In the genomic region with DNA sequence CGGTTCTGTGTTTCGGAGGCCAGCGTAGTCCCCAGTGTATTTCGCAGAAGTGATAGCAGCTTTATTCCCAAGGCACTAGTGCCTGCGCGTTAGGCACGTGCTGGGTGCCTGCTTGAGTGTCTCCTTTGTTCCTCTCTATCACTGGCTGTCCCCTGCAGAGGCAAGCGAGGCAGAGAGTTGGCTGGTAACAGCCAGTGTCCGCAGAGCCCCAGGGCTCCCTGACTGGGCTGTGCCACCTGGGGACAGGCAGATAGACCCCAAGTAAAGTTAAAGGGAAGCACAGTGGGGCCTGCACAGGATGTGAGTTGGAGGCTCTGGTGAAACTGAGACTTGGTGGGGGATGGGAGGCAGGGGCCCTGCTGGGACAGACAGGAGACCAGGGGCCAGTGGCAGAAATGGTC, we compare ENCODE assay signal across 16 cellular contexts. TPM values are rescaled to one million over a fixed set of nuclear protein-coding genes. Genes with fewer than 3 reads are reported as not detected.
DNase-seq lines count a peak whose midpoint lies in the region; ATAC-seq and TF ChIP-seq lines count a peak whose summit lies in the region.
"Had no signal": no experiment of that assay in that cellular context is flagged by ENCODE, and none has a peak within 500 bp of the region (broad histone marks: within the 10 kb centered on the region; RNA-seq: fewer than 3 reads in every experiment).

No MANE protein-coding gene starts in this region.

- peak overlapping the region; percentile 47 for H3K4me3 Mint-ChIP-seq in activated T-helper 17 cell treated with anti-CD3 and anti-CD28 coated beads, Interleukin-2, amount 50 U/mL, for 72 hours
- H3K4me3 Mint-ChIP-seq: activated B cell treated with CpG ODN at 0.5 μM for 24 hours; stimulated activated memory B cell treated with anti-CD40 and anti-IgM and Interleukin-4, amounts not matched to agents 10 μg/mL and 1 μg/mL and 100 μg/mL, for 72 hours had no signal

- H3K79me1 ChIP-seq in mesenchymal stem cell (replicated peaks; ENCODE audit: low read length, poor library complexity, severe bottlenecking) = peaks cover 7% of the 10 kb centered on the region

- DNase-seq in Right ventricle myocardium superior = no peak
- DNase-seq in right atrium auricular region (ENCODE audit: low spot score) = no peak
- DNase-seq in mesenchymal stem cell = no peak
- DNase-seq in A172 (ENCODE audit: low spot score) = no peak
- no peak for DNase-seq in islet precursor cell
- DNase-seq in activated CD8-positive, alpha-beta memory T cell treated with anti-CD3 and anti-CD28 coated beads, Interleukin-2, amount 50 U/mL, for 48 hours = no peak
- DNase-seq: activated B cell treated with CpG ODN at 0.5 μM for 24 hours; activated CD8-positive, alpha-beta memory T cell treated with anti-CD3 and anti-CD28 coated beads, Interleukin-2, amount 50 U/mL, for 4 hours; adrenal gland; heart left ventricle; MV-4-11; NCI-H2029; NCI-H748 treated with DMSO at 0.1 percent for 48 hours had no signal

- H2BK15ac ChIP-seq in mesenchymal stem cell (ENCODE audit: low read depth, poor library complexity, severe bottlenecking) = no peak overlapping the region

- H3K27me3 Mint-ChIP-seq in activated T-helper 17 cell treated with anti-CD3 and anti-CD28 coated beads, Interleukin-2, amount 50 U/mL, for 72 hours = no peaks in the 10 kb centered on the region
- H3K27me3 Mint-ChIP-seq: activated B cell treated with CpG ODN at 0.5 μM for 24 hours had no signal

- 92% methylated on average over 9 of the region's 9 CpGs for WGBS in mesenchymal stem cell

- H3K23ac ChIP-seq in mesenchymal stem cell (ENCODE audit: low read length in 2 of 2) = no peak overlapping the region

- H3K9me3 ChIP-seq in right atrium auricular region (no peaks in the 10 kb centered on the region), mesenchymal stem cell (ENCODE audit: control insufficient read depth, low read length) (no peaks in the 10 kb centered on the region)
- H3K9me3 ChIP-seq: adrenal gland had no signal

- H2BK120ac ChIP-seq in mesenchymal stem cell (ENCODE audit: low read depth, low read length) = no peak overlapping the region

- no peaks in the 10 kb centered on the region for H3K9me3 Mint-ChIP-seq in activated T-helper 17 cell treated with anti-CD3 and anti-CD28 coated beads, Interleukin-2, amount 50 U/mL, for 72 hours

- no peak overlapping the region for H4K91ac ChIP-seq in mesenchymal stem cell (ENCODE audit: low read length)

- H2AK5ac ChIP-seq in mesenchymal stem cell (ENCODE audit: low read length, severe bottlenecking) = no peak overlapping the region

- no peaks in the 10 kb centered on the region for H3K36me3 ChIP-seq in right atrium auricular region
- H3K36me3 ChIP-seq in mesenchymal stem cell (ENCODE audit: control insufficient read depth in 1 of 2, insufficient read depth in 2 of 2, low read depth in 1 of 2, low read length in 2 of 2) = no peaks in the 10 kb centered on the region
- H3K36me3 ChIP-seq: adrenal gland, heart left ventricle had no signal

- H3K4me3 ChIP-seq in right atrium auricular region (no peak overlapping the region), mesenchymal stem cell (ENCODE audit: insufficient read depth in 1 of 2, low read depth in 1 of 2, low read length in 2 of 2) (no peak overlapping the region)
- H3K4me3 ChIP-seq: adrenal gland, heart left ventricle had no signal

- no peaks in the 10 kb centered on the region for H3K4me1 ChIP-seq in right atrium auricular region
- H3K4me1 ChIP-seq in mesenchymal stem cell (ENCODE audit: control insufficient read depth, insufficient read depth, low read depth, low read length) = peaks cover 6% of the 10 kb centered on the region
- H3K4me1 ChIP-seq: adrenal gland, heart left ventricle had no signal

- no peak overlapping the region for H3K27ac Mint-ChIP-seq in activated T-helper 17 cell treated with anti-CD3 and anti-CD28 coated beads, Interleukin-2, amount 50 U/mL, for 72 hours
- H3K27ac Mint-ChIP-seq: activated B cell treated with CpG ODN at 0.5 μM for 24 hours; stimulated activated memory B cell treated with anti-CD40 and anti-IgM and Interleukin-4, amounts not matched to agents 10 μg/mL and 1 μg/mL and 100 μg/mL, for 72 hours had no signal

- no peaks in the 10 kb centered on the region for H3K27me3 ChIP-seq in right atrium auricular region
- H3K27me3 ChIP-seq in mesenchymal stem cell (ENCODE audit: control insufficient read depth in 1 of 2, insufficient read depth in 1 of 2, low read length in 2 of 2) = peaks cover 0 to 10% of the 10 kb centered on the region in 2 experiments
- H3K27me3 ChIP-seq: adrenal gland, heart left ventricle had no signal

- H3K4me2 ChIP-seq in mesenchymal stem cell (ENCODE audit: low read length, poor library complexity, severe bottlenecking) = no peak overlapping the region

- no peak overlapping the region for H2BK5ac ChIP-seq in mesenchymal stem cell (ENCODE audit: low read depth, low read length, poor library complexity, severe bottlenecking)

- TF ChIP-seq CTCF in right atrium auricular region (IDR thresholded peaks at IDR 0.05) = no peak

- H3K4ac ChIP-seq in mesenchymal stem cell (ENCODE audit: low read depth in 1 of 2, low read length in 2 of 2) = no peak overlapping the region

- H3K18ac ChIP-seq in mesenchymal stem cell (ENCODE audit: low read depth in 1 of 2, low read length in 2 of 2) = peak overlapping the region in 1 of 2 experiments; percentile 22

- intact Hi-C loops in Right ventricle myocardium superior (cut with DNase I) = no loop called here

- H2AFZ ChIP-seq in mesenchymal stem cell (ENCODE audit: low read depth, low read length) = no peak overlapping the region

- peak overlapping the region in 1 of 2 experiments; percentile 18 for H2BK12ac ChIP-seq in mesenchymal stem cell (ENCODE audit: low read length in 2 of 2)

- no peak overlapping the region for H3K9ac ChIP-seq in mesenchymal stem cell (ENCODE audit: low read length)

- no peak overlapping the region for H3K14ac ChIP-seq in mesenchymal stem cell (ENCODE audit: low read length in 2 of 2)

- peaks cover 18% of the 10 kb centered on the region for H3K4me1 Mint-ChIP-seq in activated T-helper 17 cell treated with anti-CD3 and anti-CD28 coated beads, Interleukin-2, amount 50 U/mL, for 72 hours
- H3K4me1 Mint-ChIP-seq: activated B cell treated with CpG ODN at 0.5 μM for 24 hours; stimulated activated memory B cell treated with anti-CD40 and anti-IgM and Interleukin-4, amounts not matched to agents 10 μg/mL and 1 μg/mL and 100 μg/mL, for 72 hours had no signal

- no peak overlapping the region for H3K27ac ChIP-seq in right atrium auricular region
- H3K27ac ChIP-seq in mesenchymal stem cell (ENCODE audit: low read length, poor library complexity, severe bottlenecking) = no peak overlapping the region
- H3K27ac ChIP-seq: adrenal gland, heart left ventricle had no signal

- peak overlapping the region; percentile 51 for H4K8ac ChIP-seq in mesenchymal stem cell (ENCODE audit: low read length)

- no peaks in the 10 kb centered on the region for H3K36me3 Mint-ChIP-seq in activated T-helper 17 cell treated with anti-CD3 and anti-CD28 coated beads, Interleukin-2, amount 50 U/mL, for 72 hours (ENCODE audit: low read depth)
- H3K36me3 Mint-ChIP-seq: stimulated activated memory B cell treated with anti-CD40 and anti-IgM and Interleukin-4, amounts not matched to agents 10 μg/mL and 1 μg/mL and 100 μg/mL, for 72 hours had no signal

- peak; percentile 37 for ATAC-seq in Right ventricle myocardium superior (ENCODE audit: poor library complexity)
- ATAC-seq in activated T-helper 17 cell treated with anti-CD3 and anti-CD28 coated beads, Interleukin-2, amount 50 U/mL, for 72 hours (replicated peaks) = no peak
- no peak for ATAC-seq in GM21423 (IDR thresholded peaks at IDR 0.05; ENCODE audit: unreplicated experiment)
- ATAC-seq: stimulated activated memory B cell treated with anti-CD40 and anti-IgM and Interleukin-4, amounts not matched to agents 10 μg/mL and 1 μg/mL and 100 μg/mL, for 72 hours had no signal

RNA-seq across cellular contexts. Expression of a gene that starts 50.7 kb away (rescaled TPM):
- total RNA-seq in Right ventricle myocardium superior (1.9 TPM), right atrium auricular region (under 1 TPM; 0.47 to 0.48 TPM)
- total RNA-seq in activated T-helper 17 cell treated with anti-CD3 and anti-CD28 coated beads, Interleukin-2, amount 50 U/mL, for 72 hours = 1 to 10 TPM; 2.3 to 3.8 TPM
- polyA plus RNA-seq in mesenchymal stem cell (2013, experiment 1 of 2) = 22.0 TPM
- polyA plus RNA-seq in mesenchymal stem cell (2013, experiment 2 of 2) = 21.3 TPM
- total RNA-seq in A172 (2014; rRNA removed; shearing (Covaris generic)) = 25.7 and 34.8 TPM in 2 replicates
- total RNA-seq: activated B cell treated with CpG ODN at 0.5 μM for 24 hours had no signal
